Comparison of ENCODE assay signal across 8 cellular contexts in the genomic region with DNA sequence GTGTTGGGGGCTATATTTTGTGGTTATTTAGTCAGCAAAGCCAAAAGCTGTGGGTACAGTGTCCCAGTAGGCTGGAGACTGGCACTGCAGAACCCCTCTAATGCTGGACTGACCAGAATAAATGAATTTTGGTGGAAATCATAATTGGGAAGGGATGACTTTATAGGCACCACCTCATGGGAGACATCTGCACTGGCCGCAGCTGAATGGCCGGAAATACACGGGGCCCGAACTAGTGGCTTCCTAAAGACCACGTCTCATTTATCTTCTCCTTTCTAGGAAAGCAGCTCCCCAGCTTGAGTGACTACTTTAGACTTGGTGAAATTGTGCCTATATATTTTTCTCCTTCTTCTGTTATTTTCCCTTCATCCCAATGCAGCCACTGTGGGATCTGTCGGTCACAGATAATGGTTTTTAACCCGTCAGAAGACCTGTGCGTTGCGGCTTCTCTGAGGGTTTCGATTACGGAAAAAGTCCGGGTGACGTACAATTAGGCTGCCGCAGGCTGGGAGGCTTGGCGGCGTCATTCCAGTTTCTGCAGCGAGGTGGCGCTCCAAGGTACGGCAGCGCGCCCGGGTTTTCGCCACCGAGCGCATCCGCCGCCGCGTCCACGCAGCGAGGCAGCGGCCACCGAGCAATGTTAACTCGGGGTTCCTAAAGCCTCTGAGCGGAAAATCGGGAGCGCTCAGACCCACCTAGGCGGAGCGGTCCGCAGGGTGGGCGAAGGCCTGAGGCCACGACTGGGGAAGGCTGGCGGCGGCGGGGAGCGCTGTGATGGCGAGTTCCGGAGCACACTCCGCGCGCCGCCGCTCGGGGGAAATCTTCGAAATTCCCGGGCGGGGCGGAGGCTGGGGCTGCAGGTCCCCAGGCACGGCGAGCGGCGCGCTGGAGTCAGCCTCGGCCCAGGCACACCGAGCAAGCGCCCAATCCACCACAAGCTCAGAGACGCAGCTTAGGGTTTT. TPM values are rescaled to one million over a fixed set of nuclear protein-coding genes. Genes with fewer than 3 reads are reported as not detected.
DNase-seq lines count a peak whose midpoint lies in the region; ATAC-seq, FAIRE-seq and TF ChIP-seq lines count a peak whose summit lies in the region.

No MANE protein-coding gene starts in this region.

- no peaks in the 10 kb centered on the region for H3K27me3 ChIP-seq in thoracic aorta (replicated peaks; ENCODE audit: insufficient read depth)

- H3K4me1 ChIP-seq in thoracic aorta (ENCODE audit: control insufficient read depth in 1 of 2, low read depth in 2 of 2), result peaks cover 4 to 45% of the 10 kb centered on the region in 2 donors

- TF ChIP-seq CTCF in RWPE1 (conservative IDR thresholded peaks at IDR 0.05; ENCODE audit: low read depth) (peak; percentile 99), foreskin fibroblast (IDR thresholded peaks at IDR 0.05; ENCODE audit: low read depth, low read length) (peak; percentile 79), thoracic aorta (IDR thresholded peaks at IDR 0.05) (peak; percentile 97)

- H3K27ac ChIP-seq in RWPE1 (peak overlapping the region; percentile 45), thoracic aorta (peak overlapping the region in 1 of 2 donors; percentile 0)

- POLR2A ChIA-PET in RWPE1 (lab: Yijun Ruan, JAX; ENCODE audit: low non-redundant PET), result no interaction called here

- H3K36me3 ChIP-seq in thoracic aorta, result no peaks in the 10 kb centered on the region

- H3K4me3 ChIP-seq in foreskin fibroblast (ENCODE audit: low read depth in 1 of 2, low read length in 2 of 2) (peak overlapping the region; percentile 65 to 70), thoracic aorta (peak overlapping the region; percentile 81)

- CTCF ChIA-PET in RWPE1 (lab: Yijun Ruan, JAX), result interaction anchor here (0.6 to 1.2 kb wide), 9 partner anchors 11 to 1120 kb away, joined by 3 to 6 read pairs (median 4); no protein-coding TSS in a partner anchor

- ATAC-seq in GM21381 (IDR thresholded peaks at IDR 0.05; ENCODE audit: unreplicated experiment) (peak; percentile 78), thoracic aorta (ENCODE audit: insufficient number of reproducible peaks, low FRiP score, low read depth) (peak; percentile 73)

- H3K9me3 ChIP-seq in thoracic aorta, result no peaks in the 10 kb centered on the region

- DNase-seq in D341Med (ENCODE audit: low spot score), result peak; percentile 87
- DNase-seq in HTR-8/SVneo (ENCODE audit: insufficient read length, low spot score), result peak; percentile 72
- DNase-seq in RWPE1 (ENCODE audit: low spot score), result peak; percentile 74
- peak; percentile 38 for DNase-seq in activated effector memory CD4-positive, alpha-beta T cell treated with Interleukin-2 at 50 U/mL for 16 hours
- DNase-seq in foreskin fibroblast, result peak; percentile 79 to 95
- DNase-seq in nucleus accumbens (lab: John Stamatoyannopoulos, UW), result peak in 45 of 56 donors; percentile 5 to 75 (median 42)
- no peak for DNase-seq in thoracic aorta (ENCODE audit: low spot score)

- FAIRE-seq in HTR-8/SVneo (lab: Jason Lieb, UNC), result peak; percentile 63

RNA-seq across cellular contexts. Expression of gene NR2F2, which starts 26.3 kb away (rescaled TPM):
- total RNA-seq in thoracic aorta, result 10 to 100 TPM; 31.8 to 49.8 TPM
